17 cellular contexts compared by ENCODE assay signal in genomic region chr12:109125791-109126190, GRCh38.
"Had no signal": no experiment of that assay in that cellular context is flagged by ENCODE, and none has a peak within 500 bp of the region (broad histone marks: within the 10 kb centered on the region; RNA-seq: fewer than 3 reads in every experiment).

No MANE protein-coding gene starts in this region.

- ATAC-seq: natural killer cell; stimulated activated naive CD8-positive, alpha-beta T cell treated with anti-CD3 and anti-CD28 coated beads, Interleukin-15, amount 100 ng/mL, for 72 hours; T-helper 17 cell had no signal

- H3K27me3 ChIP-seq: uterus had no signal

- H3K4me1 ChIP-seq: uterus had no signal

- H3K27ac ChIP-seq: coronary artery, thoracic aorta, uterus had no signal

- DNase-seq: activated B cell treated with CpG ODN at 0.5 μM for 24 hours; activated CD4-positive, alpha-beta T cell treated with anti-CD3 and anti-CD28 coated beads, Interleukin-2, amount 10 ng/mL, durations not matched to agents 24 days and 14 days; activated naive CD4-positive, alpha-beta T cell treated with anti-CD3 and anti-CD28 coated beads for 36 hours; caudate nucleus; effector CD8-positive, alpha-beta T cell; hippocampal formation; natural killer cell; nucleus accumbens; stimulated activated CD4-positive, alpha-beta T cell treated with anti-CD3 and anti-CD28 coated beads, Interleukin-15, amount 100 ng/mL, for 24 hours; stimulated activated CD4-positive, alpha-beta T cell treated with anti-CD3 and anti-CD28 coated beads, Interleukin-4, amount 100 ng/mL, for 24 hours; stimulated activated naive CD8-positive, alpha-beta T cell treated with anti-CD3 and anti-CD28 coated beads, Interleukin-15, amount 100 ng/mL, for 72 hours; T-helper 17 cell; uterus had no signal

- H3K9me3 Mint-ChIP-seq: activated B cell treated with CpG ODN at 0.5 μM for 24 hours; activated CD4-positive, alpha-beta T cell treated with anti-CD3 and anti-CD28 coated beads, Interleukin-2, amount 10 ng/mL, durations not matched to agents 24 days and 14 days; activated naive CD4-positive, alpha-beta T cell treated with anti-CD3 and anti-CD28 coated beads for 36 hours; natural killer cell; stimulated activated naive CD8-positive, alpha-beta T cell treated with anti-CD3 and anti-CD28 coated beads, Interleukin-15, amount 100 ng/mL, for 72 hours had no signal

- H3K4me3 ChIP-seq: coronary artery, thoracic aorta, uterus had no signal

- H3K4me3 Mint-ChIP-seq: activated B cell treated with CpG ODN at 0.5 μM for 24 hours; activated CD4-positive, alpha-beta T cell treated with anti-CD3 and anti-CD28 coated beads, Interleukin-2, amount 10 ng/mL, durations not matched to agents 24 days and 14 days; activated naive CD4-positive, alpha-beta T cell treated with anti-CD3 and anti-CD28 coated beads for 36 hours; natural killer cell; stimulated activated naive CD8-positive, alpha-beta T cell treated with anti-CD3 and anti-CD28 coated beads, Interleukin-15, amount 100 ng/mL, for 72 hours; T-helper 17 cell had no signal

- H3K9me3 ChIP-seq: thoracic aorta, uterus had no signal

- H3K27ac Mint-ChIP-seq: activated B cell treated with CpG ODN at 0.5 μM for 24 hours; activated CD4-positive, alpha-beta T cell treated with anti-CD3 and anti-CD28 coated beads, Interleukin-2, amount 10 ng/mL, durations not matched to agents 24 days and 14 days; activated naive CD4-positive, alpha-beta T cell treated with anti-CD3 and anti-CD28 coated beads for 36 hours; natural killer cell; progenitor cell of endocrine pancreas; T-helper 17 cell had no signal

- H3K36me3 Mint-ChIP-seq: natural killer cell had no signal

- FAIRE-seq: frontal cortex had no signal

- H3K36me3 ChIP-seq: thoracic aorta, uterus had no signal

- H3K27me3 Mint-ChIP-seq: activated B cell treated with CpG ODN at 0.5 μM for 24 hours; activated CD4-positive, alpha-beta T cell treated with anti-CD3 and anti-CD28 coated beads, Interleukin-2, amount 10 ng/mL, durations not matched to agents 24 days and 14 days; progenitor cell of endocrine pancreas; stimulated activated naive CD8-positive, alpha-beta T cell treated with anti-CD3 and anti-CD28 coated beads, Interleukin-15, amount 100 ng/mL, for 72 hours; T-helper 17 cell had no signal

- H3K4me1 Mint-ChIP-seq: activated B cell treated with CpG ODN at 0.5 μM for 24 hours; activated CD4-positive, alpha-beta T cell treated with anti-CD3 and anti-CD28 coated beads, Interleukin-2, amount 10 ng/mL, durations not matched to agents 24 days and 14 days; stimulated activated naive CD8-positive, alpha-beta T cell treated with anti-CD3 and anti-CD28 coated beads, Interleukin-15, amount 100 ng/mL, for 72 hours had no signal
